8 cellular contexts compared by ENCODE assay signal in the genomic region with DNA sequence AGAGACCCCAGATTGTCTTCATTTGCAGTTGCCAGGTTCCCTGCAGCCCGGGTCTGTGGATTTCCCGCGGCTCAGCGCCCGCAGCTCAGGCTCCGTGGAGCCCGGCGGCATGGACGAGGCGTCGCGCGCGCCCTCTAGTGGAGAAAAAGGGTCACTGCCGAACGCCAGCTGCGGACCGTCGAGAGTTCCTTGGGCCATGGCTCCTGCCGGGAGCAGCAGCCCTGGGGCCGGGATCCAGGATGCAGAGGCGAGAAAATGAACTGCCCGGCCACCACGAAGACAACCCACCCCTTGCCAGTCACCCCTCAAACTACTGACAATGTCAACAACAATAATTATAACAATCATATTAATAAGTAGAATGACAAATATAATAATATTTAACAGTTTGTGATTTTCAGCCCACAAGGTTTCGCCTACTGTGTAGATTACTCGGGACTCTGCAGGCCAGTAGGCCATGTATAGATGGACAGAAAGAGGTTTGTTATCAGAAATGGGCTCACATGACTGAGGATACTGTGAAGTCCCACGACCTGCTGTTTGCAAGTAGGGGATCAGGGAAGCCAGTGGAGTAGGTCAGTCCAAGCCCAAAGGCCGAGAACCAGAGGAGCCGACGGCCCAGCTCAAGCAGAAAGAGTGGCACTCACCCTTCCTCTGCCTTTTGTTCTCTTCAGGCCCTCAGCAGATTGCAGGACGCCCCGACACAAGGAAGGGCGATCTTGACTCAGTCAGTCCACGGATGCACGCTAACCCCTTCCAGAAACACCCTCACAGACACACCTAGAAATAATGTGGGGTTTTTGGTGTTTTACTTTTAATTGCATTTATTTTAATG. TPM values are rescaled to one million over a fixed set of nuclear protein-coding genes. Genes with fewer than 3 reads are reported as not detected.
DNase-seq lines count a peak whose midpoint lies in the region; ATAC-seq, FAIRE-seq and TF ChIP-seq lines count a peak whose summit lies in the region.

No MANE protein-coding gene starts in this region.

- H3K4me3 ChIP-seq in HUES6 (ENCODE audit: low read depth, low read length) (peak overlapping the region; percentile 48), pancreas (peak overlapping the region in 2 of 4 donors; percentile 13 to 15), thyroid gland (replicated peaks in 1 of 3) (no peak overlapping the region)

- TF ChIP-seq POLR2A in thyroid gland (IDR thresholded peaks at IDR 0.05): no peak

- no peaks in the 10 kb centered on the region for H3K36me3 ChIP-seq in HUES6 (ENCODE audit: control insufficient read depth, insufficient read depth, low read length)
- no peaks in the 10 kb centered on the region for H3K36me3 ChIP-seq in pancreas
- H3K36me3 ChIP-seq in thyroid gland: no peaks in the 10 kb centered on the region

- TF ChIP-seq CTCF in AG09319 (IDR thresholded peaks at IDR 0.05; ENCODE audit: low read depth, low read length) (peak; percentile 91), RWPE1 (conservative IDR thresholded peaks at IDR 0.05; ENCODE audit: low read depth) (peak; percentile 99), pancreas (IDR thresholded peaks at IDR 0.05) (peak; percentile 96 to 99 (median 97)), thyroid gland (IDR thresholded peaks at IDR 0.05) (peak; percentile 74 to 98 (median 92))

- no peak for FAIRE-seq in pancreas (lab: Jason Lieb, UNC)

- H3K27me3 ChIP-seq in HUES6 (ENCODE audit: control insufficient read depth, insufficient read depth, low read length): peaks cover 6% of the 10 kb centered on the region
- H3K27me3 ChIP-seq in pancreas: no peaks in the 10 kb centered on the region
- no peaks in the 10 kb centered on the region for H3K27me3 ChIP-seq in thyroid gland

- peaks cover 10% of the 10 kb centered on the region; the same call in 1 of the 2 replicates for H3K4me1 ChIP-seq in HUES6 (ENCODE audit: control insufficient read depth, insufficient read depth, low read length)
- H3K4me1 ChIP-seq in pancreas: peaks cover 0 to 7% (median 0%) of the 10 kb centered on the region in 3 donors
- H3K4me1 ChIP-seq in thyroid gland: peaks cover 0 to 7% of the 10 kb centered on the region in 2 donors

- DNase-seq in AG09319 (ENCODE audit: extremely low read depth, low read depth): peak; percentile 28
- DNase-seq in RWPE1 (ENCODE audit: low spot score): peak; percentile 79
- peak; percentile 55 for DNase-seq in activated gamma-delta T cell treated with Interleukin-2 at 50 U/mL for 16 hours
- DNase-seq in globus pallidus (ENCODE audit: low spot score): peak; percentile 84
- DNase-seq in pancreas: peak; percentile 53 to 95 (median 84)
- peak; percentile 60 to 74 for DNase-seq in thyroid gland

- CTCF ChIA-PET in RWPE1 (lab: Yijun Ruan, JAX): interaction anchor here (0.5 to 3.8 kb wide), 38 partner anchors 9 to 420 kb away, joined by 3 to 53 read pairs (median 4); partner anchors contain the start of gene STC2

- no peak overlapping the region for H3K9ac ChIP-seq in HUES6 (ENCODE audit: low read length)

- peaks cover 8% of the 10 kb centered on the region for H3K9me3 ChIP-seq in HUES6 (ENCODE audit: control insufficient read depth, insufficient read depth, low read depth, low read length)
- no peaks in the 10 kb centered on the region for H3K9me3 ChIP-seq in pancreas
- no peaks in the 10 kb centered on the region for H3K9me3 ChIP-seq in thyroid gland

- POLR2A ChIA-PET in RWPE1 (lab: Yijun Ruan, JAX; ENCODE audit: low non-redundant PET): no interaction called here

- no peak overlapping the region for H3K27ac ChIP-seq in HUES6 (ENCODE audit: low read depth, low read length)
- H3K27ac ChIP-seq in RWPE1: no peak overlapping the region
- H3K27ac ChIP-seq in pancreas: no peak overlapping the region
- no peak overlapping the region for H3K27ac ChIP-seq in thyroid gland

- ATAC-seq in GM18907 (IDR thresholded peaks at IDR 0.05; ENCODE audit: unreplicated experiment) (peak; percentile 70), pancreas (peak; percentile 97 to 100 (median 98))

- intact Hi-C loops in pancreas (cut with DNase I) (loop anchor here in 2 of 3 donors (5.0 to 10.0 kb wide), 2 partner anchors 276 to 279 kb away; no protein-coding TSS in a partner anchor), thyroid gland (cut with DNase I) (loop anchor here (5.0 kb wide), 1 partner anchor 281 kb away; no protein-coding TSS in a partner anchor)

- 27 to 28% methylated on average over 35 of the region's 35 CpGs for WGBS in pancreas, 2 donors
- 29 to 35% methylated on average over 32 to 35 of the region's 35 CpGs for WGBS in thyroid gland, 2 donors

RNA-seq across cellular contexts. Expression of gene BOD1, which starts 43.1 kb away (rescaled TPM):
- total RNA-seq in pancreas (10 to 100 TPM; 24.1 to 31.6 (median 27.4) TPM), thyroid gland (10 to 100 TPM; 62.4 to 86.0 (median 74.7) TPM)
- polyA plus RNA-seq in pancreas: 10 to 100 TPM; 21.5 to 42.5 TPM

Comparison
In these comparisons a context has a peak if more than half of its experiments do, and no peak if none do; other contexts are left out.
1. DNase-seq: peak in every context shown above with its lines; median percentile 84 in globus pallidus; 84 in pancreas; 79 in RWPE1; 67 in thyroid gland; 55 in activated gamma-delta T cell treated with Interleukin-2 at 50 U/mL for 16 hours; 28 in AG09319.